20 cellular contexts compared by ENCODE assay signal in genomic region chr20:1853472-1853871, GRCh38. TPM values are rescaled to one million over a fixed set of nuclear protein-coding genes. Genes with fewer than 3 reads are reported as not detected.
DNase-seq lines count a peak whose midpoint lies in the region; ATAC-seq, FAIRE-seq and TF ChIP-seq lines count a peak whose summit lies in the region.
"Had no signal": no experiment of that assay in that cellular context is flagged by ENCODE, and none has a peak within 500 bp of the region (broad histone marks: within the 10 kb centered on the region; RNA-seq: fewer than 3 reads in every experiment).

No MANE protein-coding gene starts in this region.

- H3K36me3 ChIP-seq in HepG2 (replicated peaks in 1 of 2; ENCODE audit: control insufficient read depth in 1 of 2, insufficient read depth in 2 of 2, low read length in 2 of 2) (no peaks in the 10 kb centered on the region), right lobe of liver (no peaks in the 10 kb centered on the region), mesenchymal stem cell (ENCODE audit: control insufficient read depth in 1 of 2, insufficient read depth in 2 of 2, low read depth in 1 of 2, low read length in 2 of 2) (no peaks in the 10 kb centered on the region), neutrophil (peaks cover 3% of the 10 kb centered on the region), stomach (no peaks in the 10 kb centered on the region)
- H3K36me3 ChIP-seq: BLaER1 had no signal

- H3K4me3 Mint-ChIP-seq in WTC11, result no peak overlapping the region
- no peak overlapping the region for H3K4me3 Mint-ChIP-seq in activated CD8-positive, alpha-beta T cell treated with anti-CD3 and anti-CD28 coated beads for 36 hours
- H3K4me3 Mint-ChIP-seq: CD4-positive, alpha-beta T cell; H9 had no signal

- TF ChIP-seq POLR2A in HepG2 (IDR thresholded peaks at IDR 0.05; ENCODE audit: insufficient read depth in 1 of 2, low read depth in 2 of 2, low read length in 2 of 2) (no peak), right lobe of liver (IDR thresholded peaks at IDR 0.05) (no peak), stomach (IDR thresholded peaks at IDR 0.05) (no peak)

- no peak for TF ChIP-seq RAD21 in HepG2 (CRISPR knock-in tag; IDR thresholded peaks at IDR 0.05)

- no peak overlapping the region for H2BK5ac ChIP-seq in mesenchymal stem cell (ENCODE audit: low read depth, low read length, poor library complexity, severe bottlenecking)

- H2BK120ac ChIP-seq in mesenchymal stem cell (ENCODE audit: low read depth, low read length), result no peak overlapping the region

- H3K14ac ChIP-seq in mesenchymal stem cell (ENCODE audit: low read length in 2 of 2), result no peak overlapping the region

- H3K9ac ChIP-seq in HepG2 (ENCODE audit: insufficient read depth, low read depth, low read length) (no peak overlapping the region), mesenchymal stem cell (ENCODE audit: low read length) (no peak overlapping the region)
- H3K9ac ChIP-seq: BLaER1, GM23248 had no signal

- DNase-seq in HepG2 (ENCODE audit: low spot score) (no peak), right lobe of liver (no peak), WTC11 (ENCODE audit: low spot score) (no peak), mesenchymal stem cell (no peak), NCI-H1694 (lab: John Stamatoyannopoulos, UW) (no peak), stomach (no peak)
- DNase-seq in activated CD8-positive, alpha-beta T cell treated with anti-CD3 and anti-CD28 coated beads for 36 hours, result no peak
- DNase-seq: CD4-positive, alpha-beta T cell; COR-L47; DMS153; DND-41; GM23248; H9 had no signal

- TF ChIP-seq EP300 in HepG2 (IDR thresholded peaks at IDR 0.05; ENCODE audit: low read depth in 2 of 2, low read length in 2 of 2), result no peak
- TF ChIP-seq EP300 in HepG2 (CRISPR knock-in tag; IDR thresholded peaks at IDR 0.05; ENCODE audit: borderline replicate concordance), result no peak
- no peak for TF ChIP-seq EP300 in stomach (IDR thresholded peaks at IDR 0.05)

- no peak overlapping the region for H2BK15ac ChIP-seq in mesenchymal stem cell (ENCODE audit: low read depth, poor library complexity, severe bottlenecking)

- H3K23ac ChIP-seq in mesenchymal stem cell (ENCODE audit: low read length in 2 of 2), result no peak overlapping the region

- H3K4ac ChIP-seq in mesenchymal stem cell (ENCODE audit: low read depth in 1 of 2, low read length in 2 of 2), result no peak overlapping the region

- H3K9me3 Mint-ChIP-seq in WTC11, result peaks cover 5% of the 10 kb centered on the region; the same call in 1 of the 2 replicates
- H3K9me3 Mint-ChIP-seq in activated CD8-positive, alpha-beta T cell treated with anti-CD3 and anti-CD28 coated beads for 36 hours, result no peaks in the 10 kb centered on the region
- H3K9me3 Mint-ChIP-seq: H9 had no signal

- no peaks in the 10 kb centered on the region for H4K20me1 ChIP-seq in HepG2 (ENCODE audit: insufficient read depth, low read length)

- in situ Hi-C loops in HepG2 (cut with HindIII; ENCODE audit: extremely low pct_ligation_motif_present, low pct_unique_long_range_greater_than_20kb), result no loop called here

- intact Hi-C loops in HepG2 (cut with micrococcal nuclease; ENCODE audit: unreplicated experiment), result no loop called here
- intact Hi-C loops in right lobe of liver (cut with DNase I), result no loop called here
- intact Hi-C loops in stomach (cut with DNase I; ENCODE audit: low total_unique reads), result no loop called here
- intact Hi-C loops in activated CD8-positive, alpha-beta T cell treated with anti-CD3 and anti-CD28 coated beads for 36 hours (cut with micrococcal nuclease), result no loop called here

- no peak overlapping the region for H3K18ac ChIP-seq in mesenchymal stem cell (ENCODE audit: low read depth in 1 of 2, low read length in 2 of 2)

- H3K4me1 ChIP-seq in HepG2 (ENCODE audit: insufficient read depth, low read length), result peaks cover 70% of the 10 kb centered on the region
- H3K4me1 ChIP-seq in right lobe of liver, result no peaks in the 10 kb centered on the region
- H3K4me1 ChIP-seq in mesenchymal stem cell (ENCODE audit: control insufficient read depth, insufficient read depth, low read depth, low read length), result no peaks in the 10 kb centered on the region
- H3K4me1 ChIP-seq in neutrophil (ENCODE audit: control insufficient read depth in 1 of 2, insufficient read depth in 1 of 2, low read depth in 1 of 2, low read length in 1 of 2), result peaks cover 80 to 89% of the 10 kb centered on the region in 2 experiments
- H3K4me1 ChIP-seq in stomach, result no peaks in the 10 kb centered on the region
- H3K4me1 ChIP-seq: A549 had no signal

- H3K27ac ChIP-seq in HepG2 (ENCODE audit: extremely low read length, insufficient read depth, low read length) (no peak overlapping the region), right lobe of liver (no peak overlapping the region), mesenchymal stem cell (ENCODE audit: low read length, poor library complexity, severe bottlenecking) (no peak overlapping the region), neutrophil (peak overlapping the region; percentile 84), stomach (no peak overlapping the region)
- H3K27ac ChIP-seq: 22Rv1, A549, BLaER1, C4-2B, GM23248 had no signal

- no peak overlapping the region for H3K27ac Mint-ChIP-seq in WTC11
- H3K27ac Mint-ChIP-seq in activated CD8-positive, alpha-beta T cell treated with anti-CD3 and anti-CD28 coated beads for 36 hours, result no peak overlapping the region
- H3K27ac Mint-ChIP-seq: CD4-positive, alpha-beta T cell had no signal

- FAIRE-seq in HepG2 (lab: Jason Lieb, UNC), result no peak
- FAIRE-seq: A549, G401.6 had no signal

- POLR2A ChIA-PET in HepG2 (lab: Yijun Ruan, JAX) (interaction anchor here (5.0 kb wide), 1 partner anchor 25 kb away, joined by 24 read pairs; no protein-coding TSS in a partner anchor), WTC11 (lab: Charles Lee) (no interaction called here)
- POLR2A ChIA-PET in activated CD8-positive, alpha-beta T cell treated with anti-CD3 and anti-CD28 coated beads for 36 hours (lab: Charles Lee), result no interaction called here

- no peak overlapping the region for H2AK5ac ChIP-seq in mesenchymal stem cell (ENCODE audit: low read length, severe bottlenecking)

- H3K4me2 ChIP-seq in HepG2 (ENCODE audit: low read depth, low read length), result no peak overlapping the region
- no peak overlapping the region for H3K4me2 ChIP-seq in mesenchymal stem cell (ENCODE audit: low read length, poor library complexity, severe bottlenecking)
- H3K4me2 ChIP-seq: A549, BLaER1 had no signal

- H3K36me3 Mint-ChIP-seq in WTC11, result no peaks in the 10 kb centered on the region
- no peaks in the 10 kb centered on the region for H3K36me3 Mint-ChIP-seq in activated CD8-positive, alpha-beta T cell treated with anti-CD3 and anti-CD28 coated beads for 36 hours (ENCODE audit: low read depth)

- H2AFZ ChIP-seq in HepG2 (ENCODE audit: low read length) (no peak overlapping the region), mesenchymal stem cell (ENCODE audit: low read depth, low read length) (no peak overlapping the region)
- H2AFZ ChIP-seq: GM23248 had no signal

- ATAC-seq in HepG2 (no peak), right lobe of liver (no peak), WTC11 (peak; percentile 29; the same call in 1 of the 2 replicates)
- ATAC-seq in activated CD8-positive, alpha-beta T cell treated with anti-CD3 and anti-CD28 coated beads for 36 hours, result no peak
- ATAC-seq: A549, HCT116 had no signal

- no peaks in the 10 kb centered on the region for H3K79me1 ChIP-seq in mesenchymal stem cell (replicated peaks; ENCODE audit: low read length, poor library complexity, severe bottlenecking)

- H3K4me3 ChIP-seq in HepG2 (replicated peaks in 1 of 3; ENCODE audit: insufficient read depth in 1 of 3, low read depth in 2 of 3, low read length in 3 of 3) (no peak overlapping the region), right lobe of liver (no peak overlapping the region), mesenchymal stem cell (ENCODE audit: insufficient read depth in 1 of 2, low read depth in 1 of 2, low read length in 2 of 2) (no peak overlapping the region), neutrophil (ENCODE audit: low read depth in 1 of 2, low read length in 1 of 2) (no peak overlapping the region), stomach (no peak overlapping the region)
- H3K4me3 ChIP-seq: A549, BLaER1, GM23248 had no signal

- H3K9me3 ChIP-seq in HepG2 (ENCODE audit: low read length) (no peaks in the 10 kb centered on the region), right lobe of liver (no peaks in the 10 kb centered on the region), mesenchymal stem cell (ENCODE audit: control insufficient read depth, low read length) (no peaks in the 10 kb centered on the region), neutrophil (no peaks in the 10 kb centered on the region), stomach (no peaks in the 10 kb centered on the region)
- H3K9me3 ChIP-seq: A549, BLaER1 had no signal

- no peaks in the 10 kb centered on the region; the same call in 1 of the 2 replicates for H3K27me3 Mint-ChIP-seq in WTC11 (ENCODE audit: low read depth)
- H3K27me3 Mint-ChIP-seq in activated CD8-positive, alpha-beta T cell treated with anti-CD3 and anti-CD28 coated beads for 36 hours, result peaks cover 4% of the 10 kb centered on the region

- H3K27me3 ChIP-seq in HepG2 (ENCODE audit: control insufficient read depth in 1 of 2, insufficient read depth in 2 of 2, low read length in 2 of 2) (no peaks in the 10 kb centered on the region), right lobe of liver (no peaks in the 10 kb centered on the region), mesenchymal stem cell (ENCODE audit: control insufficient read depth in 1 of 2, insufficient read depth in 1 of 2, low read length in 2 of 2) (peaks cover 43 to 48% of the 10 kb centered on the region in 2 experiments), neutrophil (no peaks in the 10 kb centered on the region), stomach (peaks cover 0 to 5% (median 0%) of the 10 kb centered on the region in 3 donors)

- peak; percentile 31 for TF ChIP-seq CTCF in HepG2 (CRISPR knock-in tag; IDR thresholded peaks at IDR 0.05)
- TF ChIP-seq CTCF in right lobe of liver (IDR thresholded peaks at IDR 0.05), result no peak
- TF ChIP-seq CTCF in WTC11 (IDR thresholded peaks at IDR 0.05), result no peak
- no peak for TF ChIP-seq CTCF in neutrophil (IDR thresholded peaks at IDR 0.05)
- no peak for TF ChIP-seq CTCF in stomach (IDR thresholded peaks at IDR 0.05)
- TF ChIP-seq CTCF in activated CD8-positive, alpha-beta T cell treated with anti-CD3 and anti-CD28 coated beads for 36 hours (IDR thresholded peaks at IDR 0.05), result no peak

- no TSS peak for BruUV-seq in HepG2 (replicated peaks; lab: Mats Ljungman, UMichigan)

- peaks cover 25% of the 10 kb centered on the region for H3K4me1 Mint-ChIP-seq in WTC11
- peaks cover 13% of the 10 kb centered on the region for H3K4me1 Mint-ChIP-seq in activated CD8-positive, alpha-beta T cell treated with anti-CD3 and anti-CD28 coated beads for 36 hours (ENCODE audit: low read depth)

- H4K91ac ChIP-seq in mesenchymal stem cell (ENCODE audit: low read length), result peak overlapping the region; percentile 43

- CTCF ChIA-PET in HepG2 (lab: Yijun Ruan, JAX; ENCODE audit: low intra/inter-chr PET ratio, low total read pairs), result no interaction called here
- CTCF ChIA-PET in WTC11 (lab: Charles Lee), result interaction anchor here (0.7 to 1.6 kb wide), 6 partner anchors 9 to 319 kb away, joined by 3 to 7 read pairs (median 4); no protein-coding TSS in a partner anchor
- CTCF ChIA-PET in activated CD8-positive, alpha-beta T cell treated with anti-CD3 and anti-CD28 coated beads for 36 hours (lab: Charles Lee), result no interaction called here

- no peaks in the 10 kb centered on the region for H3K79me2 ChIP-seq in HepG2 (ENCODE audit: insufficient read depth, low read length)

- no peak overlapping the region for H2BK12ac ChIP-seq in mesenchymal stem cell (ENCODE audit: low read length in 2 of 2)

- WGBS in HepG2 (ENCODE audit: low lambda C conversion rate), result 75% methylated on average over 7 of the region's 7 CpGs
- 89% methylated on average over 6 of the region's 7 CpGs for WGBS in right lobe of liver (ENCODE audit: insufficient coverage, low coverage, low lambda C conversion rate, missing lambda C conversion rate)
- WGBS in mesenchymal stem cell, result 94% methylated on average over 7 of the region's 7 CpGs
- 77 to 90% (median 85%) methylated on average over 7 of the region's 7 CpGs for WGBS in stomach, 5 donors

- H4K8ac ChIP-seq in mesenchymal stem cell (ENCODE audit: low read length), result no peak overlapping the region

RNA-seq across cellular contexts. Expression of gene SIRPA, which starts 41.7 kb away (rescaled TPM):
- total RNA-seq in HepG2 (2016; rRNA removed; fragmentation: Illumina TruSeq; extraction: Trizol) (13.1 and 17.6 TPM in 2 replicates), right lobe of liver (10 to 100 TPM; 26.8 to 42.7 (median 34.8) TPM), WTC11 (2021) (5.9 to 8.9 TPM (median 6.7 TPM) in 3 replicates), stomach (10 to 100 TPM in 1 of 5 donors, 1 to 10 TPM in 3, under 1 TPM in 1; 0.29 to 35.5 (median 8.8) TPM)
- total RNA-seq in HepG2 (2016; cell fraction: cytosol; rRNA removed; fragmentation: Illumina TruSeq; extraction: Trizol; ENCODE audit: low read depth), result 7.1 and 7.6 TPM in 2 replicates
- total RNA-seq in HepG2 (2016; cell fraction: insoluble cytoplasmic fraction; rRNA removed; fragmentation: Illumina TruSeq; extraction: Trizol), result 12.0 and 17.3 TPM in 2 replicates
- total RNA-seq in HepG2 (2016; cell fraction: membrane; rRNA removed; fragmentation: Illumina TruSeq; extraction: Trizol), result 23.3 and 25.2 TPM in 2 replicates
- 17.5 and 21.7 TPM in 2 replicates for total RNA-seq in HepG2 (2016; cell fraction: nucleus; rRNA removed; fragmentation: Illumina TruSeq; extraction: Trizol)
- polyA plus RNA-seq in HepG2 (2011; rRNA removed) (6.8 and 7.2 TPM in 2 replicates), stomach (1 to 10 TPM; 5.7 to 8.5 (median 7.0) TPM)
- 5.4 and 6.5 TPM in 2 replicates for polyA plus RNA-seq in HepG2 (2011; cell fraction: cytosol; rRNA removed)
- 9.1 and 9.3 TPM in 2 replicates for polyA plus RNA-seq in HepG2 (2011; cell fraction: nucleus; rRNA removed)
- 2.7 and 4.8 TPM in 2 replicates for polyA plus RNA-seq in HepG2 (2012)
- polyA plus RNA-seq in HepG2 (2016; cell fraction: cytosol; fragmentation: Illumina TruSeq; extraction: Trizol; ENCODE audit: low read depth), result 20.1 and 21.9 TPM in 2 replicates
- polyA plus RNA-seq in HepG2 (2016; cell fraction: insoluble cytoplasmic fraction; fragmentation: Illumina TruSeq; extraction: Trizol; ENCODE audit: low read depth), result 23.3 and 30.2 TPM in 2 replicates
- 44.9 and 45.6 TPM in 2 replicates for polyA plus RNA-seq in HepG2 (2016; cell fraction: membrane; fragmentation: Illumina TruSeq; extraction: Trizol; ENCODE audit: low read depth)
- polyA plus RNA-seq in HepG2 (2016; cell fraction: nucleus; fragmentation: Illumina TruSeq; extraction: Trizol; ENCODE audit: insufficient read depth, low read depth), result 53.5 and 55.1 TPM in 2 replicates
- polyA minus RNA-seq in HepG2 (2011; rRNA and poly(A)+ RNA removed; ENCODE audit: low replicate concordance), result 0.05 and 6.2 TPM in 2 replicates
- 2.5 and 3.8 TPM in 2 replicates for polyA minus RNA-seq in HepG2 (2011; cell fraction: cytosol; rRNA and poly(A)+ RNA removed)
- 2.4 and 2.6 TPM in 2 replicates for polyA minus RNA-seq in HepG2 (2011; cell fraction: nucleus; rRNA and poly(A)+ RNA removed)
- 40.7 TPM for polyA plus RNA-seq in mesenchymal stem cell (2013, experiment 1 of 2)
- polyA plus RNA-seq in mesenchymal stem cell (2013, experiment 2 of 2), result 40.6 TPM
- total RNA-seq in activated CD8-positive, alpha-beta T cell treated with anti-CD3 and anti-CD28 coated beads for 36 hours, result under 1 TPM; 0.09 TPM

Comparison
In these comparisons a context has a peak if more than half of its experiments do, and no peak if none do; other contexts are left out.
1. Of the 50 proteins assayed by ChIP-seq in both HepG2 and WTC11: peak only in HepG2: CTCF; only in WTC11: none; in both: none; in neither: 49.